ENCODE assay signal across 1 cellular context in the genomic region with DNA sequence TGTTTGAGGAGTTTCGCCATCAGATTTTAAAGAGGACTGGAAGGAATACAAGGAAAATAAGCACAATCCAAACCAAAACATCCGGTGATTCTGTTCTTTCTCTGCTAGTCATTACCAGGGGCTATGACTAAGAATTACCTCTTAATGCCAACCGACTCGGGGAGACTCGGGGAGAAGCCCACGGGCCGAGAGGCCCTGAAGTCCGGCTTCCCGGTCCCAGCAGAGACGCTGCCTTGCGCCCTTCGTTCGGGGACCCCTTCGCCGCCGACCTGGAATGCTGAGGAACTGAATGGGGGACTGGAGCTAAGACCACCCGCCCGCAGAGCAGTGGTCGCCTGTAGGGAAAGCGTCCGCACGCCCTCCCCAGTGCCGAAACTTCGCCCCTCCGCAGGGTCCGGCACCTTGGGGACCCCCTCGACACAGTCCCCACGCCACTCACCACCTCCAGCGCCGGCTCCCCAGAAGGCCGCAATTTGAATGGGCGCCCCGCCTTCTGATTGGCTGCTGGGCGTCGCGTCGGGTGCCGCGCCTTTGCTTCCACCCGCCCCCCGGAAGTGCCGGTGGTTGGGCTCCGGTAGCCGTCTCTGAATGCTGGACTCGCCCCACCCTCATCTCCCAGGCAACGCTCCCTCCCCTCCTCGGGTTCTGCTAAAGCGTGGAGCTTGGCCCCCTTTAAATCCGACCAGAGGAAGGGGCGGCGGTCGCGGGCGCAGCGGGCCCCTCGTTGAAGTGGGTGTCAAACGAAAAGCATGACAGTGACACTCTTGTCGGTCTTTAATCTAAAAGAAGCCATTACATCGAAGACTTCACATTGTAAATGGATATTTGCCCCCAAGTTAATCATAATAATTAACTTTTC.
TF ChIP-seq lines count a peak whose summit lies in the region.

A gene with protein sequence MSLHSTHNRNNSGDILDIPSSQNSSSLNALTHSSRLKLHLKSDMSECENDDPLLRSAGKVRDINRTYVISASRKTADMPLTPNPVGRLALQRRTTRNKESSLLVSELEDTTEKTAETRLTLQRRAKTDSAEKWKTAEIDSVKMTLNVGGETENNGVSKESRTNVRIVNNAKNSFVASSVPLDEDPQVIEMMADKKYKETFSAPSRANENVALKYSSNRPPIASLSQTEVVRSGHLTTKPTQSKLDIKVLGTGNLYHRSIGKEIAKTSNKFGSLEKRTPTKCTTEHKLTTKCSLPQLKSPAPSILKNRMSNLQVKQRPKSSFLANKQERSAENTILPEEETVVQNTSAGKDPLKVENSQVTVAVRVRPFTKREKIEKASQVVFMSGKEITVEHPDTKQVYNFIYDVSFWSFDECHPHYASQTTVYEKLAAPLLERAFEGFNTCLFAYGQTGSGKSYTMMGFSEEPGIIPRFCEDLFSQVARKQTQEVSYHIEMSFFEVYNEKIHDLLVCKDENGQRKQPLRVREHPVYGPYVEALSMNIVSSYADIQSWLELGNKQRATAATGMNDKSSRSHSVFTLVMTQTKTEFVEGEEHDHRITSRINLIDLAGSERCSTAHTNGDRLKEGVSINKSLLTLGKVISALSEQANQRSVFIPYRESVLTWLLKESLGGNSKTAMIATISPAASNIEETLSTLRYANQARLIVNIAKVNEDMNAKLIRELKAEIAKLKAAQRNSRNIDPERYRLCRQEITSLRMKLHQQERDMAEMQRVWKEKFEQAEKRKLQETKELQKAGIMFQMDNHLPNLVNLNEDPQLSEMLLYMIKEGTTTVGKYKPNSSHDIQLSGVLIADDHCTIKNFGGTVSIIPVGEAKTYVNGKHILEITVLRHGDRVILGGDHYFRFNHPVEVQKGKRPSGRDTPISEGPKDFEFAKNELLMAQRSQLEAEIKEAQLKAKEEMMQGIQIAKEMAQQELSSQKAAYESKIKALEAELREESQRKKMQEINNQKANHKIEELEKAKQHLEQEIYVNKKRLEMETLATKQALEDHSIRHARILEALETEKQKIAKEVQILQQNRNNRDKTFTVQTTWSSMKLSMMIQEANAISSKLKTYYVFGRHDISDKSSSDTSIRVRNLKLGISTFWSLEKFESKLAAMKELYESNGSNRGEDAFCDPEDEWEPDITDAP (N-terminal part only) (minus strand): TSS at position 479 of the 859 bp plus-strand sequence. CDS start 2,028 bp downstream, outside the sequence.

TF ChIP-seq in K562, 482 proteins besides CTCF, POLR2A, EP300 and RAD21 (continued from another document and continues in another):
- TF ChIP-seq CEBPG (CRISPR knock-in tag; IDR thresholded peaks at IDR 0.05), result no peak; the same call in 1 of the 2 replicates
- no peak for TF ChIP-seq CEBPG (tag; conservative IDR thresholded peaks at IDR 0.05 in 1 of 2, IDR thresholded peaks at IDR 0.05 in 1 of 2)
- TF ChIP-seq SIN3A (IDR thresholded peaks at IDR 0.05; ENCODE audit: borderline replicate concordance in 2 of 2, control insufficient read depth in 1 of 2, low read depth in 2 of 2, low read length in 2 of 2), result peak in 1 of 2 experiments; percentile 64; a peak in 1 of 4 replicates
- TF ChIP-seq HDGF (IDR thresholded peaks at IDR 0.05), result no peak
- peak; percentile 89 for TF ChIP-seq ETV5 (CRISPR knock-in tag; IDR thresholded peaks at IDR 0.05; ENCODE audit: low read depth)
- TF ChIP-seq CXXC5 (CRISPR knock-in tag; IDR thresholded peaks at IDR 0.05), result peak; percentile 99
- no peak for TF ChIP-seq HOXB6 (CRISPR knock-in tag; IDR thresholded peaks at IDR 0.05; ENCODE audit: borderline replicate concordance)
- TF ChIP-seq, protein P1, sequence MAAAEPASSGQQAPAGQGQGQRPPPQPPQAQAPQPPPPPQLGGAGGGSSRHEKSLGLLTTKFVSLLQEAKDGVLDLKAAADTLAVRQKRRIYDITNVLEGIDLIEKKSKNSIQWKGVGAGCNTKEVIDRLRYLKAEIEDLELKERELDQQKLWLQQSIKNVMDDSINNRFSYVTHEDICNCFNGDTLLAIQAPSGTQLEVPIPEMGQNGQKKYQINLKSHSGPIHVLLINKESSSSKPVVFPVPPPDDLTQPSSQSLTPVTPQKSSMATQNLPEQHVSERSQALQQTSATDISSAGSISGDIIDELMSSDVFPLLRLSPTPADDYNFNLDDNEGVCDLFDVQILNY (CRISPR knock-in tag; IDR thresholded peaks at IDR 0.05), result 0 out of 2 replicates have a peak, but pooled peaks have one; percentile 49
- no peak for TF ChIP-seq DACH1 (IDR thresholded peaks at IDR 0.05; ENCODE audit: partially characterized antibody)
- TF ChIP-seq MLLT1 (IDR thresholded peaks at IDR 0.05), result 0 out of 4 replicates have a peak, but pooled peaks of 1 of the 2 experiments have one; percentile 62
- peak; percentile 98 for TF ChIP-seq NFYB (IDR thresholded peaks at IDR 0.05; ENCODE audit: extremely low read depth, insufficient read length)
- TF ChIP-seq ZNF384 (IDR thresholded peaks at IDR 0.05; ENCODE audit: low read depth, low read length), result no peak
- TF ChIP-seq RNF219 (CRISPR knock-in tag; IDR thresholded peaks at IDR 0.05), result no peak
- TF ChIP-seq TEAD2 (tag; IDR thresholded peaks at IDR 0.05), result no peak
- no peak for TF ChIP-seq ETV6 (IDR thresholded peaks at IDR 0.05; ENCODE audit: borderline replicate concordance in 1 of 2, low read depth in 2 of 2, low read length in 1 of 2)
- no peak for TF ChIP-seq ETV6 (CRISPR knock-in tag; IDR thresholded peaks at IDR 0.05; ENCODE audit: borderline replicate concordance)
- TF ChIP-seq, protein P2, sequence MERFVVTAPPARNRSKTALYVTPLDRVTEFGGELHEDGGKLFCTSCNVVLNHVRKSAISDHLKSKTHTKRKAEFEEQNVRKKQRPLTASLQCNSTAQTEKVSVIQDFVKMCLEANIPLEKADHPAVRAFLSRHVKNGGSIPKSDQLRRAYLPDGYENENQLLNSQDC (CRISPR knock-in tag; IDR thresholded peaks at IDR 0.05), result no peak
- TF ChIP-seq NFE2 (IDR thresholded peaks at IDR 0.05; ENCODE audit: low read depth), result no peak
- TF ChIP-seq SMARCC2 (IDR thresholded peaks at IDR 0.05; ENCODE audit: low read depth), result peak; percentile 45; the same call in 1 of the 2 replicates
- no peak for TF ChIP-seq RREB1 (CRISPR knock-in tag; IDR thresholded peaks at IDR 0.05)
- no peak for TF ChIP-seq ZNF239 (CRISPR knock-in tag; IDR thresholded peaks at IDR 0.05)
- peak; percentile 88 for TF ChIP-seq MTA1 (IDR thresholded peaks at IDR 0.05; ENCODE audit: borderline replicate concordance)
- TF ChIP-seq NFRKB (IDR thresholded peaks at IDR 0.05; ENCODE audit: low read depth), result peak; percentile 78; the same call in 1 of the 2 replicates
- TF ChIP-seq HCFC1 (IDR thresholded peaks at IDR 0.05; ENCODE audit: low read depth, low read length), result peak; percentile 35; the same call in 1 of the 2 replicates
- TF ChIP-seq DNMT1 (IDR thresholded peaks at IDR 0.05), result no peak
- peak; percentile 73 for TF ChIP-seq E2F8 (IDR thresholded peaks at IDR 0.05; ENCODE audit: low read depth, partially characterized antibody)
- TF ChIP-seq FOXK2 (conservative IDR thresholded peaks at IDR 0.05 in 1 of 2, IDR thresholded peaks at IDR 0.05 in 1 of 2; ENCODE audit: low read depth in 2 of 2), result 0 out of 4 replicates have a peak, but pooled peaks of 1 of the 2 experiments have one; percentile 10
- TF ChIP-seq SAFB2 (IDR thresholded peaks at IDR 0.05; ENCODE audit: borderline replicate concordance, low read depth, low read length, severe bottlenecking), result no peak
- no peak for TF ChIP-seq NR1H2 (CRISPR knock-in tag; IDR thresholded peaks at IDR 0.05)
- TF ChIP-seq, protein P3, sequence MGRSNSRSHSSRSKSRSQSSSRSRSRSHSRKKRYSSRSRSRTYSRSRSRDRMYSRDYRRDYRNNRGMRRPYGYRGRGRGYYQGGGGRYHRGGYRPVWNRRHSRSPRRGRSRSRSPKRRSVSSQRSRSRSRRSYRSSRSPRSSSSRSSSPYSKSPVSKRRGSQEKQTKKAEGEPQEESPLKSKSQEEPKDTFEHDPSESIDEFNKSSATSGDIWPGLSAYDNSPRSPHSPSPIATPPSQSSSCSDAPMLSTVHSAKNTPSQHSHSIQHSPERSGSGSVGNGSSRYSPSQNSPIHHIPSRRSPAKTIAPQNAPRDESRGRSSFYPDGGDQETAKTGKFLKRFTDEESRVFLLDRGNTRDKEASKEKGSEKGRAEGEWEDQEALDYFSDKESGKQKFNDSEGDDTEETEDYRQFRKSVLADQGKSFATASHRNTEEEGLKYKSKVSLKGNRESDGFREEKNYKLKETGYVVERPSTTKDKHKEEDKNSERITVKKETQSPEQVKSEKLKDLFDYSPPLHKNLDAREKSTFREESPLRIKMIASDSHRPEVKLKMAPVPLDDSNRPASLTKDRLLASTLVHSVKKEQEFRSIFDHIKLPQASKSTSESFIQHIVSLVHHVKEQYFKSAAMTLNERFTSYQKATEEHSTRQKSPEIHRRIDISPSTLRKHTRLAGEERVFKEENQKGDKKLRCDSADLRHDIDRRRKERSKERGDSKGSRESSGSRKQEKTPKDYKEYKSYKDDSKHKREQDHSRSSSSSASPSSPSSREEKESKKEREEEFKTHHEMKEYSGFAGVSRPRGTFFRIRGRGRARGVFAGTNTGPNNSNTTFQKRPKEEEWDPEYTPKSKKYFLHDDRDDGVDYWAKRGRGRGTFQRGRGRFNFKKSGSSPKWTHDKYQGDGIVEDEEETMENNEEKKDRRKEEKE (IDR thresholded peaks at IDR 0.05; ENCODE audit: borderline replicate concordance in 1 of 2, control insufficient read depth in 1 of 2, low read depth in 2 of 2, low read length in 1 of 2), result 0 out of 4 replicates have a peak, but pooled peaks of 1 of the 2 experiments have one; percentile 36
